ENCODE assay signal across 14 cellular contexts in the genomic region with DNA sequence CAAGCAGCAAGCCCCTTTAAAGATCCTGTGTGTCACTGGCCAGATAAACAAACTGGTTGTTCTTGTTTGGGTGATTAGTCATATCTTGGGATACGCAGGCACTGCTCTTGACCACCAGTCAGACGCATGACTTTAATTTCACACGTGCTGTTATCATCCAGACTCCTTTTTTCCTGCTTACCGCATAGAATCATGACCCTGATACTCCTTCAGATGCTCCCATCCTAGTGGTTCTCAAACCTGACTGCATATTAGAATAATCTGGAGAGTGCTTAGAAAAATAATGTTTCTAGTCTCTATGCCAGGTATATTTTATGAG.
A peak's percentile ranks its signal among the peaks of the same experiment; 100 is the strongest.
DNase-seq lines count a peak whose midpoint lies in the region; ATAC-seq and TF ChIP-seq lines count a peak whose summit lies in the region.
"Had no signal": no experiment of that assay in that cellular context is flagged by ENCODE, and none has a peak within 500 bp of the region (broad histone marks: within the 10 kb centered on the region; RNA-seq: fewer than 3 reads in every experiment).

No MANE protein-coding gene starts in this region.

- H3K9ac ChIP-seq in fibroblast of lung (ENCODE audit: insufficient read depth, low read length), result no peak overlapping the region
- H3K9ac ChIP-seq: SK-N-SH had no signal

- H2AFZ ChIP-seq in fibroblast of lung (ENCODE audit: low read length), result no peak overlapping the region

- no peak overlapping the region for H3K4me3 ChIP-seq in RWPE2 (ENCODE audit: severe bottlenecking)
- no peak overlapping the region for H3K4me3 ChIP-seq in fibroblast of lung (replicated peaks in 1 of 4; ENCODE audit: control extremely low read depth in 1 of 4, insufficient read depth in 1 of 4, low read depth in 3 of 4, low read length in 4 of 4)
- H3K4me3 ChIP-seq: cardiac muscle cell, ovary had no signal

- peak; percentile 83 for DNase-seq in DMS53 (lab: John Stamatoyannopoulos, UW)
- no peak for DNase-seq in RWPE2 (ENCODE audit: low spot score)
- peak; percentile 72 to 86 for DNase-seq in fibroblast of lung (ENCODE audit: low read depth in 2 of 2)
- DNase-seq in nephron progenitor cell, result no peak
- no peak for DNase-seq in Ammon's horn (ENCODE audit: low spot score)
- DNase-seq in stimulated activated CD4-positive, alpha-beta T cell treated with anti-CD3 and anti-CD28 coated beads, Interleukin-1b, Interleukin-23, amount 100 ng/mL, for 48 hours, result no peak
- DNase-seq in NCI-H146 treated with DMSO at 0.1 percent for 48 hours (lab: John Stamatoyannopoulos, UW; ENCODE audit: unreplicated experiment), result no peak
- DNase-seq: activated CD8-positive, alpha-beta T cell treated with anti-CD3 and anti-CD28 coated beads, Interleukin-2, amount 10 ng/mL, durations not matched to agents 7 days and 5 days; CD8-positive, alpha-beta T cell; NCI-H2081 treated with DMSO at 0.1 percent for 48 hours; ovary; SK-N-SH had no signal

- peaks cover 41% of the 10 kb centered on the region for H3K36me3 Mint-ChIP-seq in nephron progenitor cell (ENCODE audit: low read depth)
- H3K36me3 Mint-ChIP-seq: CD8-positive, alpha-beta T cell had no signal

- H3K4me2 ChIP-seq in fibroblast of lung (ENCODE audit: extremely low read depth, insufficient read depth, low read length), result no peak overlapping the region
- H3K4me2 ChIP-seq: SK-N-SH had no signal

- H3K27me3 Mint-ChIP-seq in nephron progenitor cell (ENCODE audit: low read depth, poor library complexity), result no peaks in the 10 kb centered on the region

- H3K4me3 Mint-ChIP-seq in nephron progenitor cell, result no peak overlapping the region
- H3K4me3 Mint-ChIP-seq: activated CD8-positive, alpha-beta T cell treated with anti-CD3 and anti-CD28 coated beads, Interleukin-2, amount 10 ng/mL, durations not matched to agents 7 days and 5 days; CD8-positive, alpha-beta T cell had no signal

- peaks cover 29% of the 10 kb centered on the region for H3K36me3 ChIP-seq in RWPE2 (ENCODE audit: low read depth)
- no peaks in the 10 kb centered on the region for H3K36me3 ChIP-seq in fibroblast of lung (ENCODE audit: control insufficient read depth, insufficient read depth, low read length)
- H3K36me3 ChIP-seq: cardiac muscle cell, ovary had no signal

- H4K20me1 ChIP-seq in fibroblast of lung (ENCODE audit: control insufficient read depth, extremely low read depth, insufficient read depth, low read length), result no peaks in the 10 kb centered on the region

- H3K4me1 ChIP-seq in RWPE2 (ENCODE audit: insufficient read depth, poor library complexity, severe bottlenecking), result peaks cover 9% of the 10 kb centered on the region
- H3K4me1 ChIP-seq in fibroblast of lung (ENCODE audit: control insufficient read depth, extremely low read depth, insufficient read depth, low read length), result no peaks in the 10 kb centered on the region

- no peaks in the 10 kb centered on the region for H3K79me2 ChIP-seq in fibroblast of lung (ENCODE audit: control insufficient read depth, insufficient read depth, low read length)

- peak; percentile 83 for ATAC-seq in RWPE2 (ENCODE audit: low read depth)
- no peak for ATAC-seq in GM21576 (IDR thresholded peaks at IDR 0.05; ENCODE audit: unreplicated experiment)
- ATAC-seq: activated CD8-positive, alpha-beta T cell treated with anti-CD3 and anti-CD28 coated beads, Interleukin-2, amount 10 ng/mL, durations not matched to agents 7 days and 5 days; CD8-positive, alpha-beta T cell had no signal

- peaks cover 31% of the 10 kb centered on the region for H3K4me1 Mint-ChIP-seq in nephron progenitor cell

- peak overlapping the region; percentile 12 for H3K27ac Mint-ChIP-seq in nephron progenitor cell
- H3K27ac Mint-ChIP-seq: activated CD8-positive, alpha-beta T cell treated with anti-CD3 and anti-CD28 coated beads, Interleukin-2, amount 10 ng/mL, durations not matched to agents 7 days and 5 days; CD8-positive, alpha-beta T cell had no signal

- H3K9me3 Mint-ChIP-seq in nephron progenitor cell, result peaks cover 20% of the 10 kb centered on the region
- H3K9me3 Mint-ChIP-seq: CD8-positive, alpha-beta T cell had no signal

- H3K9me3 ChIP-seq in RWPE2 (ENCODE audit: severe bottlenecking) (no peaks in the 10 kb centered on the region), fibroblast of lung (ENCODE audit: control insufficient read depth, insufficient read depth, low read depth, low read length) (no peaks in the 10 kb centered on the region)
- H3K9me3 ChIP-seq: ovary had no signal

- no peak for TF ChIP-seq CTCF in RWPE2 (IDR thresholded peaks at IDR 0.05; ENCODE audit: poor library complexity, severe bottlenecking)
- TF ChIP-seq CTCF in fibroblast of lung (conservative IDR thresholded peaks at IDR 0.05 in 1 of 2, IDR thresholded peaks at IDR 0.05 in 1 of 2; ENCODE audit: low read depth in 1 of 2, low read length in 2 of 2), result no peak
- TF ChIP-seq CTCF in nephron progenitor cell (IDR thresholded peaks at IDR 0.05), result no peak

- no peaks in the 10 kb centered on the region for H3K27me3 ChIP-seq in RWPE2 (ENCODE audit: insufficient read depth, poor library complexity, severe bottlenecking)
- no peaks in the 10 kb centered on the region for H3K27me3 ChIP-seq in fibroblast of lung (ENCODE audit: control insufficient read depth, insufficient read depth, low read length)
- H3K27me3 ChIP-seq: cardiac muscle cell, ovary had no signal

- H3K27ac ChIP-seq in RWPE2 (ENCODE audit: poor library complexity, severe bottlenecking) (no peak overlapping the region), fibroblast of lung (ENCODE audit: insufficient read depth, low read length) (no peak overlapping the region)
- H3K27ac ChIP-seq: ovary had no signal

Comparison
In these comparisons a context has a peak if more than half of its experiments do, and no peak if none do; other contexts are left out.
1. DNase-seq: peak in DMS53 (single experiment) and fibroblast of lung (2 of 2); none in RWPE2 (single experiment), nephron progenitor cell (single experiment), Ammon's horn (single experiment), stimulated activated CD4-positive, alpha-beta T cell treated with anti-CD3 and anti-CD28 coated beads, Interleukin-1b, Interleukin-23, amount 100 ng/mL, for 48 hours (single experiment) and NCI-H146 treated with DMSO at 0.1 percent for 48 hours (single experiment).